ENCODE assay signal across 1 cellular context in genomic region chr6:16770701-16771569, GRCh38.
TF ChIP-seq lines count a peak whose summit lies in the region.

No MANE protein-coding gene starts in this region.

TF ChIP-seq in GM12878, 131 proteins besides CTCF, POLR2A, EP300 and RAD21 (continued from another document):
- TF ChIP-seq USF2 (IDR thresholded peaks at IDR 0.05; ENCODE audit: borderline replicate concordance, low read depth, low read length) (no peak), SMC3 (IDR thresholded peaks at IDR 0.05; ENCODE audit: borderline replicate concordance, low read length) (peak; percentile 87), RB1 (IDR thresholded peaks at IDR 0.05; ENCODE audit: borderline replicate concordance) (0 out of 2 replicates have a peak, but pooled peaks have one; percentile 29), YBX1 (IDR thresholded peaks at IDR 0.05) (no peak), NR2C2 (IDR thresholded peaks at IDR 0.05; ENCODE audit: borderline replicate concordance, control insufficient read depth, insufficient read length, low read depth) (no peak), POLR2AphosphoS2 (IDR thresholded peaks at IDR 0.05; ENCODE audit: low read depth, low read length) (no peak), ASH2L (IDR thresholded peaks at IDR 0.05; ENCODE audit: borderline replicate concordance, low read depth) (no peak), WRNIP1 (IDR thresholded peaks at IDR 0.05; ENCODE audit: borderline replicate concordance, low read depth, low read length) (no peak), SMARCA5 (IDR thresholded peaks at IDR 0.05) (0 out of 2 replicates have a peak, but pooled peaks have one; percentile 36), KDM1A (IDR thresholded peaks at IDR 0.05; ENCODE audit: borderline replicate concordance) (no peak), TCF12 (IDR thresholded peaks at IDR 0.05; ENCODE audit: low read depth, low read length) (0 out of 2 replicates have a peak, but pooled peaks have one; percentile 46), NFXL1 (IDR thresholded peaks at IDR 0.05; ENCODE audit: borderline replicate concordance) (no peak), MEF2B (IDR thresholded peaks at IDR 0.05; ENCODE audit: partially characterized antibody, poor library complexity, severe bottlenecking) (no peak), CREM (IDR thresholded peaks at IDR 0.05; ENCODE audit: low read depth) (peak; percentile 29; the same call in 1 of the 2 replicates), RAD51 (IDR thresholded peaks at IDR 0.05) (peak; percentile 47), ATF2 (IDR thresholded peaks at IDR 0.05; ENCODE audit: low read length) (no peak), YY1 (IDR thresholded peaks at IDR 0.05; ENCODE audit: low read depth, low read length) (peak; percentile 49; the same call in 1 of the 2 replicates), SREBF1 (IDR thresholded peaks at IDR 0.05; ENCODE audit: low read length) (no peak), RFX5 (IDR thresholded peaks at IDR 0.05; ENCODE audit: low read depth, low read length) (no peak), DPF2 (IDR thresholded peaks at IDR 0.05) (no peak), FOXM1 (IDR thresholded peaks at IDR 0.05; ENCODE audit: low read depth, low read length) (no peak), IRF4 (IDR thresholded peaks at IDR 0.05; ENCODE audit: low read depth, low read length) (0 out of 2 replicates have a peak, but pooled peaks have one; percentile 7), MLLT1 (IDR thresholded peaks at IDR 0.05) (no peak), CBX5 (IDR thresholded peaks at IDR 0.05; ENCODE audit: low read depth) (no peak), NFIC (IDR thresholded peaks at IDR 0.05; ENCODE audit: low read depth, low read length) (no peak), ATF3 (IDR thresholded peaks at IDR 0.05; ENCODE audit: borderline replicate concordance, extremely low read depth, low read depth, low read length) (no peak), MAX (IDR thresholded peaks at IDR 0.05; ENCODE audit: low read depth, low read length) (no peak; the same call in 1 of the 2 replicates), ZBTB11 (CRISPR knock-in tag; IDR thresholded peaks at IDR 0.05) (no peak), BHLHE40 (IDR thresholded peaks at IDR 0.05; ENCODE audit: borderline replicate concordance in 1 of 2, low read depth in 2 of 2, low read length in 1 of 2) (peak; percentile 43 to 47; a peak in 2 of 4 replicates)
TF ChIP-seq in GM12878: peak in this region for 10.
